Comparison of ENCODE assay signal across 7 cellular contexts in genomic region chr12:46561769-46562624, GRCh38.
DNase-seq lines count a peak whose midpoint lies in the region; ATAC-seq and TF ChIP-seq lines count a peak whose summit lies in the region.
"Not testable (repeated sequence)": the region's sequence is repeated elsewhere in the genome, so short reads cannot be mapped to it uniquely, and the experiment has no call there.

No MANE protein-coding gene starts in this region.

- peak; percentile 95 for DNase-seq in DMS53 treated with DMSO at 0.1 percent for 48 hours (lab: John Stamatoyannopoulos, UW; ENCODE audit: unreplicated experiment)
- peak; percentile 34 for DNase-seq in IMR-90
- DNase-seq in PC-3 = peak; percentile 86
- not testable (repeated sequence) for DNase-seq in activated T-cell treated with anti-CD3 and anti-CD28 coated beads, Interleukin-2, amount 50 U/mL, for 72 hours
- peak; percentile 21 for DNase-seq in glomerular visceral epithelial cell (ENCODE audit: extremely low spot score)

- peak overlapping the region; percentile 86 for H2BK20ac ChIP-seq in IMR-90 (ENCODE audit: low read depth, low read length)

- peak overlapping the region; percentile 51; the same call in 1 of the 2 replicates for H2AK5ac ChIP-seq in IMR-90 (ENCODE audit: low read depth, low read length)

- not testable (repeated sequence) for H3K9ac ChIP-seq in IMR-90 (ENCODE audit: low read depth, low read length)
- peak overlapping the region; percentile 89 for H3K9ac ChIP-seq in PC-3 (ENCODE audit: low read length)

- H3K9me1 ChIP-seq in IMR-90 (ENCODE audit: insufficient read depth, low read length) = not testable (repeated sequence)

- peak overlapping the region in 1 of 2 donors; percentile 12 for H3K4me3 Mint-ChIP-seq in activated T-cell treated with anti-CD3 and anti-CD28 coated beads, Interleukin-2, amount 50 U/mL, for 72 hours
- H3K4me3 Mint-ChIP-seq in dendritic cell treated with granulocyte-macrophage colony-stimulating factor and Interleukin-4, amounts not matched to agents 40 ng/mL and 50 ng/mL, for 4 days = not testable (repeated sequence)

- not testable (repeated sequence) for H3K9me2 ChIP-seq in PC-3 (replicated peaks; ENCODE audit: low read length)

- peaks cover 0 to 17% of the 10 kb centered on the region in 2 experiments; a peak in 2 of 4 replicates for H3K79me1 ChIP-seq in IMR-90 (ENCODE audit: low read depth in 1 of 2, low read length in 2 of 2)

- H3K27ac ChIP-seq in IMR-90 (ENCODE audit: insufficient read depth, low read length) = not testable (repeated sequence)
- H3K27ac ChIP-seq in PC-3 (ENCODE audit: low read length) = peak overlapping the region; percentile 98
- H3K27ac ChIP-seq in neutrophil = peak overlapping the region; percentile 70

- H3K9me3 ChIP-seq in IMR-90 (ENCODE audit: control insufficient read depth, insufficient read depth, low read length); neutrophil: not testable (repeated sequence)
- peaks cover 10% of the 10 kb centered on the region for H3K9me3 ChIP-seq in PC-3 (ENCODE audit: low read length)

- peak overlapping the region; percentile 13 to 62; a peak in 3 of 4 replicates for H4K8ac ChIP-seq in IMR-90 (ENCODE audit: low read depth in 2 of 2, low read length in 2 of 2)

- H3K9me3 Mint-ChIP-seq in activated T-cell treated with anti-CD3 and anti-CD28 coated beads, Interleukin-2, amount 50 U/mL, for 72 hours = peaks cover 6 to 21% of the 10 kb centered on the region in 2 donors
- peaks cover 27% of the 10 kb centered on the region for H3K9me3 Mint-ChIP-seq in dendritic cell treated with granulocyte-macrophage colony-stimulating factor and Interleukin-4, amounts not matched to agents 40 ng/mL and 50 ng/mL, for 4 days

- intact Hi-C loops in IMR-90 (cut with micrococcal nuclease); dendritic cell treated with granulocyte-macrophage colony-stimulating factor and Interleukin-4, amounts not matched to agents 40 ng/mL and 50 ng/mL, for 4 days (cut with micrococcal nuclease): not testable (repeated sequence)
- intact Hi-C loops in PC-3 (cut with micrococcal nuclease) = loop anchor here (1.0 to 2.0 kb wide), 3 partner anchors 24 to 103 kb away; no protein-coding TSS in a partner anchor

- peak overlapping the region; percentile 71 for H2BK5ac ChIP-seq in IMR-90 (ENCODE audit: low read depth, low read length, poor library complexity, severe bottlenecking)

- not testable (repeated sequence) for H3K27me3 ChIP-seq in IMR-90 (ENCODE audit: control insufficient read depth, insufficient read depth, low read length); PC-3 (ENCODE audit: low read length); neutrophil

- H2BK15ac ChIP-seq in IMR-90 (ENCODE audit: low read depth, low read length) = peak overlapping the region; percentile 73; the same call in 2 of the 3 replicates

- ATAC-seq in IMR-90 (ENCODE audit: low read depth); activated T-cell treated with anti-CD3 and anti-CD28 coated beads, Interleukin-2, amount 50 U/mL, for 72 hours (replicated peaks in 1 of 2): not testable (repeated sequence)
- peak; percentile 66 for ATAC-seq in PC-3

- not testable (repeated sequence) for H4K20me1 ChIP-seq in IMR-90 (ENCODE audit: insufficient read depth, low read length); PC-3 (ENCODE audit: low read length)

- not testable (repeated sequence) for H3K36me3 ChIP-seq in IMR-90 (ENCODE audit: control insufficient read depth, insufficient read depth, low read length); neutrophil
- H3K36me3 ChIP-seq in PC-3 (ENCODE audit: low read depth, low read length) = peaks cover 17% of the 10 kb centered on the region; the same call in 1 of the 2 replicates

- peak overlapping the region; percentile 43; the same call in 1 of the 2 replicates for H4K91ac ChIP-seq in IMR-90 (ENCODE audit: insufficient read depth, low read depth, low read length)

- H3K27me3 Mint-ChIP-seq in activated T-cell treated with anti-CD3 and anti-CD28 coated beads, Interleukin-2, amount 50 U/mL, for 72 hours (ENCODE audit: low read depth); dendritic cell treated with granulocyte-macrophage colony-stimulating factor and Interleukin-4, amounts not matched to agents 40 ng/mL and 50 ng/mL, for 4 days: not testable (repeated sequence)

- peaks cover 21 to 30% of the 10 kb centered on the region in 2 donors for H3K36me3 Mint-ChIP-seq in activated T-cell treated with anti-CD3 and anti-CD28 coated beads, Interleukin-2, amount 50 U/mL, for 72 hours (ENCODE audit: insufficient read depth in 2 of 2)
- H3K36me3 Mint-ChIP-seq in dendritic cell treated with granulocyte-macrophage colony-stimulating factor and Interleukin-4, amounts not matched to agents 40 ng/mL and 50 ng/mL, for 4 days (ENCODE audit: low read depth) = not testable (repeated sequence)

- H3F3A ChIP-seq in PC-3 (ENCODE audit: low read length, unreplicated experiment) = peaks cover 13% of the 10 kb centered on the region

- H3K23ac ChIP-seq in IMR-90 (ENCODE audit: low read depth, low read length) = peak overlapping the region; percentile 37; the same call in 1 of the 2 replicates

- H2AFZ ChIP-seq in IMR-90 (replicated peaks; ENCODE audit: low read length, poor library complexity); PC-3 (ENCODE audit: low read length): not testable (repeated sequence)

- no CpG with 5 or more reads among the region's 7 CpGs for WGBS in IMR-90 (ENCODE audit: extremely low coverage in 2 of 2, insufficient read length in 1 of 2), 2 experiments

- not testable (repeated sequence) for TF ChIP-seq RAD21 in IMR-90 (IDR thresholded peaks at IDR 0.05; ENCODE audit: low read length)

- H3K27ac Mint-ChIP-seq in activated T-cell treated with anti-CD3 and anti-CD28 coated beads, Interleukin-2, amount 50 U/mL, for 72 hours = peak overlapping the region; percentile 64
- H3K27ac Mint-ChIP-seq in dendritic cell treated with granulocyte-macrophage colony-stimulating factor and Interleukin-4, amounts not matched to agents 40 ng/mL and 50 ng/mL, for 4 days = peak overlapping the region; percentile 23

- H3K4me2 ChIP-seq in IMR-90 (ENCODE audit: low read depth, low read length) = not testable (repeated sequence)
- peak overlapping the region; percentile 76 for H3K4me2 ChIP-seq in PC-3 (ENCODE audit: low read length)

- peak overlapping the region; percentile 21; the same call in 1 of the 2 replicates for H3K14ac ChIP-seq in IMR-90 (replicated peaks; ENCODE audit: low read depth, low read length)

- H3K4me3 ChIP-seq in IMR-90 (ENCODE audit: insufficient read depth, low read depth, low read length); neutrophil (ENCODE audit: low read depth in 1 of 2, low read length in 1 of 2): not testable (repeated sequence)
- H3K4me3 ChIP-seq in PC-3 (ENCODE audit: low read length) = peak overlapping the region; percentile 33; the same call in 1 of the 2 replicates

- H2AK9ac ChIP-seq in IMR-90 (replicated peaks; ENCODE audit: low read depth, low read length, poor library complexity) = not testable (repeated sequence)

- POLR2A ChIA-PET in IMR-90 (lab: Charles Lee; ENCODE audit: unreplicated experiment) = not testable (repeated sequence)
- POLR2A ChIA-PET in PC-3 (lab: Charles Lee; ENCODE audit: unreplicated experiment) = interaction anchor here (0.6 to 0.7 kb wide), 2 partner anchors 130 to 864 kb away, joined by 3 to 4 read pairs; no protein-coding TSS in a partner anchor

- not testable (repeated sequence) for H3K79me2 ChIP-seq in PC-3 (ENCODE audit: low read length)

- H3K18ac ChIP-seq in IMR-90 (ENCODE audit: low read depth, low read length) = peak overlapping the region; percentile 76; the same call in 1 of the 2 replicates

- H2BK120ac ChIP-seq in IMR-90 (ENCODE audit: low read depth, low read length) = peak overlapping the region; percentile 66

- peak overlapping the region; percentile 42; the same call in 1 of the 2 replicates for H3K56ac ChIP-seq in IMR-90 (ENCODE audit: extremely low read depth, insufficient read depth, low read length)

- not testable (repeated sequence) for TF ChIP-seq POLR2A in IMR-90 (IDR thresholded peaks at IDR 0.05; ENCODE audit: low read depth, low read length)

- H3K4ac ChIP-seq in IMR-90 (ENCODE audit: low read depth, low read length) = peak overlapping the region; percentile 46; the same call in 1 of the 2 replicates

- peaks cover 46% of the 10 kb centered on the region for H3K4me1 Mint-ChIP-seq in activated T-cell treated with anti-CD3 and anti-CD28 coated beads, Interleukin-2, amount 50 U/mL, for 72 hours (ENCODE audit: low read depth)
- H3K4me1 Mint-ChIP-seq in dendritic cell treated with granulocyte-macrophage colony-stimulating factor and Interleukin-4, amounts not matched to agents 40 ng/mL and 50 ng/mL, for 4 days (ENCODE audit: low read depth) = peaks cover 20% of the 10 kb centered on the region

- not testable (repeated sequence) for H3K4me1 ChIP-seq in IMR-90 (ENCODE audit: control insufficient read depth, insufficient read depth, low read length)
- H3K4me1 ChIP-seq in PC-3 (ENCODE audit: insufficient read depth, low read length) = peaks cover 60% of the 10 kb centered on the region
- H3K4me1 ChIP-seq in neutrophil (ENCODE audit: control insufficient read depth in 1 of 2, insufficient read depth in 1 of 2, low read depth in 1 of 2, low read length in 1 of 2) = peaks cover 18% of the 10 kb centered on the region in 2 experiments

- in situ Hi-C loops in IMR-90 (cut with MboI; ENCODE audit: low sequenced_read_pairs) = not testable (repeated sequence)

- dilution Hi-C loops in IMR-90 (cut with HindIII; ENCODE audit: low sequenced_read_pairs, unreplicated experiment) = not testable (repeated sequence)

- CTCF ChIA-PET in IMR-90 (lab: Yijun Ruan, JAX) = interaction anchor here (1.2 kb wide), 1 partner anchor 10 kb away, joined by 3 read pairs; no protein-coding TSS in a partner anchor
- CTCF ChIA-PET in PC-3 (lab: Charles Lee) = not testable (repeated sequence)

- TF ChIP-seq CTCF in IMR-90 (conservative IDR thresholded peaks at IDR 0.05; ENCODE audit: low read depth, low read length); PC-3 (conservative IDR thresholded peaks at IDR 0.05; ENCODE audit: low read depth, low read length); neutrophil (IDR thresholded peaks at IDR 0.05): not testable (repeated sequence)

- BruUV-seq in IMR-90 (replicated peaks; lab: Mats Ljungman, UMichigan) = not testable (repeated sequence)
- TSS peak; percentile 74 for BruUV-seq in PC-3 (replicated peaks; lab: Mats Ljungman, UMichigan)

- H4K5ac ChIP-seq in IMR-90 (ENCODE audit: low read depth, low read length) = not testable (repeated sequence)

TF ChIP-seq in IMR-90, 13 proteins besides CTCF, POLR2A, EP300 and RAD21:
- TF ChIP-seq CEBPB (IDR thresholded peaks at IDR 0.05; ENCODE audit: low read depth, low read length) = 0 out of 2 replicates have a peak, but pooled peaks have one; percentile 11
TF ChIP-seq in IMR-90: peak in this region for 1; not testable (repeated sequence) for 12.
